23 cellular contexts compared by ENCODE assay signal in the genomic region with DNA sequence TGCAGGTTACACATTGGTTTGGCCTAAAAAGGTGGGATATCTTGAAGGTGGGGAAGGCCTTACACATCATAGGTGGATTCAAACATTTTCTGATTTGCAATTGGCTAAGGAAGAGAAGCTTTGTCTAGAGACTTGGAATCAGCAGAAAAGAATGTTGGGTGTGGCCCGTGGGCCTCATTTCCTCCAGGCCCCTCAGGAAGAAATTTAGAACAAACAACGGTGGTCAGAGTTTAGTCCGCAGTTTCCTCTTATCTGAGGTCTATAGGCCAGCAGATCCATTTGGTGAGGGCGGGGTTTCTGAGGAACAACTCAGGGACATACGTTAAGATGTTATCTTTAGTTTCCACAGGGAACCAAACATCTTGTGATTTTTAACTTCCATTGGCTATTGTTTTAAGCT. TPM values are rescaled to one million over a fixed set of nuclear protein-coding genes. Genes with fewer than 3 reads are reported as not detected.
A peak's percentile ranks its signal among the peaks of the same experiment; 100 is the strongest.
DNase-seq lines count a peak whose midpoint lies in the region; ATAC-seq, FAIRE-seq and TF ChIP-seq lines count a peak whose summit lies in the region.
"Had no signal": no experiment of that assay in that cellular context is flagged by ENCODE, and none has a peak within 500 bp of the region (broad histone marks: within the 10 kb centered on the region; RNA-seq: fewer than 3 reads in every experiment).

No MANE protein-coding gene starts in this region.

- peaks cover 12% of the 10 kb centered on the region for H3K4me1 Mint-ChIP-seq in astrocyte (ENCODE audit: low read depth, unreplicated experiment)
- H3K4me1 Mint-ChIP-seq in activated naive CD4-positive, alpha-beta T cell treated with anti-CD3 and anti-CD28 coated beads, Interleukin-2, amount 10 ng/mL, durations not matched to agents 7 days and 5 days, result no peaks in the 10 kb centered on the region
- H3K4me1 Mint-ChIP-seq: activated naive CD8-positive, alpha-beta T cell treated with anti-CD3 and anti-CD28 coated beads, Interleukin-2, amount 10 ng/mL, durations not matched to agents 7 days and 5 days; stimulated activated naive CD8-positive, alpha-beta T cell treated with anti-CD3 and anti-CD28 coated beads, Interleukin-15, amount 100 ng/mL, for 72 hours had no signal

- no peaks in the 10 kb centered on the region for H3K79me1 ChIP-seq in mesendoderm (ENCODE audit: low read length)

- no peak overlapping the region for H2AFZ ChIP-seq in astrocyte (ENCODE audit: low read depth, low read length)
- H2AFZ ChIP-seq: GM23248, PC-9 had no signal

- H3K4me2 ChIP-seq in astrocyte (ENCODE audit: low read length), result no peak overlapping the region
- H3K4me2 ChIP-seq in mesendoderm (ENCODE audit: low read length), result no peak overlapping the region
- H3K4me2 ChIP-seq: PC-9, SK-N-SH had no signal

- peak; percentile 16 for FAIRE-seq in HTR-8/SVneo (lab: Jason Lieb, UNC)
- no peak for FAIRE-seq in astrocyte (lab: Jason Lieb, UNC)
- FAIRE-seq: GM12892, TTC549 had no signal

- CTCF ChIA-PET in activated naive CD4-positive, alpha-beta T cell treated with anti-CD3 and anti-CD28 coated beads, Interleukin-2, amount 10 ng/mL, durations not matched to agents 7 days and 5 days (lab: Charles Lee), result no interaction called here

- WGBS in mesendoderm (ENCODE audit: extremely low coverage, insufficient coverage, low lambda C conversion rate), result no CpG with 5 or more reads among the region's 5 CpGs

- H3K18ac ChIP-seq in mesendoderm (ENCODE audit: low read length), result no peak overlapping the region

- no peak overlapping the region for H3K27ac Mint-ChIP-seq in astrocyte (ENCODE audit: unreplicated experiment)
- H3K27ac Mint-ChIP-seq in activated naive CD4-positive, alpha-beta T cell treated with anti-CD3 and anti-CD28 coated beads, Interleukin-2, amount 10 ng/mL, durations not matched to agents 7 days and 5 days, result no peak overlapping the region
- H3K27ac Mint-ChIP-seq: activated naive CD8-positive, alpha-beta T cell treated with anti-CD3 and anti-CD28 coated beads, Interleukin-2, amount 10 ng/mL, durations not matched to agents 7 days and 5 days; activated T-cell treated with anti-CD3 and anti-CD28 coated beads, Interleukin-2, amount 50 U/mL, for 24 hours; stimulated activated naive CD8-positive, alpha-beta T cell treated with anti-CD3 and anti-CD28 coated beads, Interleukin-15, amount 100 ng/mL, for 72 hours had no signal

- peaks cover 2% of the 10 kb centered on the region for H3K27me3 Mint-ChIP-seq in astrocyte (ENCODE audit: low read depth, unreplicated experiment)
- peaks cover 21% of the 10 kb centered on the region for H3K27me3 Mint-ChIP-seq in activated naive CD4-positive, alpha-beta T cell treated with anti-CD3 and anti-CD28 coated beads, Interleukin-2, amount 10 ng/mL, durations not matched to agents 7 days and 5 days
- H3K27me3 Mint-ChIP-seq: activated T-cell treated with anti-CD3 and anti-CD28 coated beads, Interleukin-2, amount 50 U/mL, for 24 hours; stimulated activated naive CD8-positive, alpha-beta T cell treated with anti-CD3 and anti-CD28 coated beads, Interleukin-15, amount 100 ng/mL, for 72 hours had no signal

- no peak overlapping the region for H3K27ac ChIP-seq in astrocyte (ENCODE audit: low read depth, low read length)
- H3K27ac ChIP-seq in mesendoderm (ENCODE audit: low read depth, low read length), result no peak overlapping the region
- H3K27ac ChIP-seq in dorsolateral prefrontal cortex, result no peak overlapping the region
- H3K27ac ChIP-seq: foreskin keratinocyte, GM23248, PC-9 had no signal

- no peak overlapping the region for H2BK5ac ChIP-seq in mesendoderm (ENCODE audit: low read length)

- no peak overlapping the region for H3K4ac ChIP-seq in mesendoderm (ENCODE audit: low read depth, low read length)

- no peak overlapping the region for H3K4me3 ChIP-seq in astrocyte (ENCODE audit: insufficient read depth, low read depth, low read length)
- H3K4me3 ChIP-seq in mesendoderm (ENCODE audit: low read length), result no peak overlapping the region
- no peak overlapping the region for H3K4me3 ChIP-seq in dorsolateral prefrontal cortex
- H3K4me3 ChIP-seq: GM23248, PC-9 had no signal

- DNase-seq in CD1c-positive myeloid dendritic cell (ENCODE audit: extremely low spot score), result peak; percentile 16
- no peak for DNase-seq in HTR-8/SVneo (ENCODE audit: insufficient read length, low spot score)
- peak; percentile 16 for DNase-seq in astrocyte (ENCODE audit: low read depth)
- peak; percentile 72 for DNase-seq in mesendoderm
- DNase-seq in dorsolateral prefrontal cortex, result no peak
- DNase-seq in activated naive CD4-positive, alpha-beta T cell treated with anti-CD3 and anti-CD28 coated beads, Interleukin-2, amount 10 ng/mL, durations not matched to agents 7 days and 5 days, result no peak
- DNase-seq in stimulated activated naive CD8-positive, alpha-beta T cell treated with anti-CD3 and anti-CD28 coated beads, Interleukin-15, Interleukin-2, amounts not matched to agents 100 U/mL and 50 U/mL, for 24 hours, result no peak
- DNase-seq: activated CD4-positive, alpha-beta T cell treated with anti-CD3 and anti-CD28 coated beads, Interleukin-2, amount 50 U/mL, for 48 hours; activated naive CD8-positive, alpha-beta T cell treated with anti-CD3 and anti-CD28 coated beads, Interleukin-2, amount 10 ng/mL, durations not matched to agents 7 days and 5 days; activated T-cell treated with anti-CD3 and anti-CD28 coated beads, Interleukin-2, amount 50 U/mL, for 24 hours; foreskin keratinocyte; GF-D8; GM23248; NCI-H1694 treated with DMSO at 0.1 percent for 48 hours; NCI-H510A treated with DMSO at 0.1 percent for 48 hours; SK-N-SH; stimulated activated CD4-positive, alpha-beta T cell treated with anti-CD3 and anti-CD28 coated beads, Interleukin-15, amount 100 ng/mL, for 24 hours; stimulated activated naive CD8-positive, alpha-beta T cell treated with anti-CD3 and anti-CD28 coated beads, Interleukin-15, amount 100 ng/mL, for 72 hours had no signal

- H3K4me1 ChIP-seq in astrocyte (ENCODE audit: insufficient read depth, low read length), result peaks cover 16% of the 10 kb centered on the region
- H3K4me1 ChIP-seq in mesendoderm (ENCODE audit: control insufficient read depth, low read depth, low read length), result peaks cover 8% of the 10 kb centered on the region
- H3K4me1 ChIP-seq: foreskin keratinocyte had no signal

- peaks cover 5% of the 10 kb centered on the region for H3K9me3 Mint-ChIP-seq in astrocyte (ENCODE audit: unreplicated experiment)
- no peaks in the 10 kb centered on the region for H3K9me3 Mint-ChIP-seq in activated naive CD4-positive, alpha-beta T cell treated with anti-CD3 and anti-CD28 coated beads, Interleukin-2, amount 10 ng/mL, durations not matched to agents 7 days and 5 days
- H3K9me3 Mint-ChIP-seq: activated naive CD8-positive, alpha-beta T cell treated with anti-CD3 and anti-CD28 coated beads, Interleukin-2, amount 10 ng/mL, durations not matched to agents 7 days and 5 days; activated T-cell treated with anti-CD3 and anti-CD28 coated beads, Interleukin-2, amount 50 U/mL, for 24 hours; stimulated activated naive CD8-positive, alpha-beta T cell treated with anti-CD3 and anti-CD28 coated beads, Interleukin-15, amount 100 ng/mL, for 72 hours had no signal

- H3K79me2 ChIP-seq in astrocyte (ENCODE audit: insufficient read depth, low read length) (no peaks in the 10 kb centered on the region), mesendoderm (ENCODE audit: control insufficient read depth, insufficient read depth, low read length) (no peaks in the 10 kb centered on the region)

- H3K27me3 ChIP-seq in astrocyte (ENCODE audit: insufficient read depth, low read length) (no peaks in the 10 kb centered on the region), mesendoderm (ENCODE audit: insufficient read depth, low read length, poor library complexity) (no peaks in the 10 kb centered on the region), dorsolateral prefrontal cortex (no peaks in the 10 kb centered on the region)
- H3K27me3 ChIP-seq: foreskin keratinocyte had no signal

- no peak overlapping the region for H2BK15ac ChIP-seq in mesendoderm (replicated peaks; ENCODE audit: low read depth)

- no peak overlapping the region for H4K5ac ChIP-seq in mesendoderm (ENCODE audit: low read length)

- H3K56ac ChIP-seq in mesendoderm (ENCODE audit: low read length), result no peak overlapping the region

- H3K9me3 ChIP-seq in astrocyte (ENCODE audit: insufficient read depth, low read depth, low read length), result no peaks in the 10 kb centered on the region
- H3K9me3 ChIP-seq: Caco-2, SK-N-SH had no signal

- no peak overlapping the region for H2BK120ac ChIP-seq in mesendoderm (ENCODE audit: low read depth, low read length)

- TF ChIP-seq CTCF in astrocyte (IDR thresholded peaks at IDR 0.05; ENCODE audit: insufficient read depth, low read depth, low read length) (no peak), dorsolateral prefrontal cortex (IDR thresholded peaks at IDR 0.05 in 54 of 56, conservative IDR thresholded peaks at IDR 0.05 in 2 of 56; ENCODE audit: low read depth in 1 of 56, partially characterized antibody in 56 of 56) (no peak)

- no peaks in the 10 kb centered on the region for H4K20me1 ChIP-seq in astrocyte (ENCODE audit: insufficient read depth, low read length)

- no peak overlapping the region for H4K8ac ChIP-seq in mesendoderm (ENCODE audit: low read depth, low read length)

- no peaks in the 10 kb centered on the region for H3K36me3 ChIP-seq in astrocyte (ENCODE audit: insufficient read depth, low read length)
- no peaks in the 10 kb centered on the region for H3K36me3 ChIP-seq in mesendoderm (ENCODE audit: control insufficient read depth, insufficient read depth, low read length)

- no peak overlapping the region for H3K4me3 Mint-ChIP-seq in astrocyte (ENCODE audit: unreplicated experiment)
- no peak overlapping the region for H3K4me3 Mint-ChIP-seq in activated naive CD4-positive, alpha-beta T cell treated with anti-CD3 and anti-CD28 coated beads, Interleukin-2, amount 10 ng/mL, durations not matched to agents 7 days and 5 days
- H3K4me3 Mint-ChIP-seq: activated naive CD8-positive, alpha-beta T cell treated with anti-CD3 and anti-CD28 coated beads, Interleukin-2, amount 10 ng/mL, durations not matched to agents 7 days and 5 days; activated T-cell treated with anti-CD3 and anti-CD28 coated beads, Interleukin-2, amount 50 U/mL, for 24 hours; stimulated activated naive CD8-positive, alpha-beta T cell treated with anti-CD3 and anti-CD28 coated beads, Interleukin-15, amount 100 ng/mL, for 72 hours had no signal

- no peak overlapping the region for H3K23ac ChIP-seq in mesendoderm (ENCODE audit: low read length)

- H2AK5ac ChIP-seq in mesendoderm (ENCODE audit: low read length), result no peak overlapping the region

- H3K9ac ChIP-seq in astrocyte (ENCODE audit: low read length) (no peak overlapping the region), mesendoderm (ENCODE audit: low read length) (no peak overlapping the region)
- H3K9ac ChIP-seq: GM23248, SK-N-SH had no signal

- no peak for ATAC-seq in HG02885 (IDR thresholded peaks at IDR 0.05; ENCODE audit: poor library complexity, unreplicated experiment)
- no peak for ATAC-seq in stimulated activated naive CD8-positive, alpha-beta T cell treated with anti-CD3 and anti-CD28 coated beads, Interleukin-15, Interleukin-2, amounts not matched to agents 100 U/mL and 50 U/mL, for 24 hours
- ATAC-seq: foreskin keratinocyte; stimulated activated naive CD8-positive, alpha-beta T cell treated with anti-CD3 and anti-CD28 coated beads, Interleukin-15, amount 100 ng/mL, for 72 hours had no signal

- H3K36me3 Mint-ChIP-seq in astrocyte (ENCODE audit: low read depth, unreplicated experiment), result no peaks in the 10 kb centered on the region
- no peaks in the 10 kb centered on the region for H3K36me3 Mint-ChIP-seq in activated naive CD4-positive, alpha-beta T cell treated with anti-CD3 and anti-CD28 coated beads, Interleukin-2, amount 10 ng/mL, durations not matched to agents 7 days and 5 days
- H3K36me3 Mint-ChIP-seq: activated naive CD8-positive, alpha-beta T cell treated with anti-CD3 and anti-CD28 coated beads, Interleukin-2, amount 10 ng/mL, durations not matched to agents 7 days and 5 days had no signal

- intact Hi-C loops in dorsolateral prefrontal cortex (cut with DNase I), result no loop called here

RNA-seq across cellular contexts. Expression of a gene that starts 50.9 kb away (rescaled TPM):
- total RNA-seq in astrocyte, result 14.7 and 24.1 TPM in 2 replicates
- 2.9 TPM for polyA plus RNA-seq in mesendoderm (2013, experiment 1 of 2)
- polyA plus RNA-seq in mesendoderm (2013, experiment 2 of 2), result 3.1 TPM
- 100 to 1,000 TPM in 25 of 120 experiments, 10 to 100 TPM in 95; 35.8 to 151 (median 83.7) TPM for total RNA-seq in dorsolateral prefrontal cortex
- total RNA-seq: foreskin keratinocyte, PC-9 had no signal
- polyA plus RNA-seq: foreskin keratinocyte had no signal

Comparison
In these comparisons a context has a peak if more than half of its experiments do, and no peak if none do; other contexts are left out.
1. DNase-seq: peak in CD1c-positive myeloid dendritic cell (single experiment), astrocyte (single experiment) and mesendoderm (single experiment); none in HTR-8/SVneo (single experiment), dorsolateral prefrontal cortex (0 of 10), activated naive CD4-positive, alpha-beta T cell treated with anti-CD3 and anti-CD28 coated beads, Interleukin-2, amount 10 ng/mL, durations not matched to agents 7 days and 5 days (single experiment) and stimulated activated naive CD8-positive, alpha-beta T cell treated with anti-CD3 and anti-CD28 coated beads, Interleukin-15, Interleukin-2, amounts not matched to agents 100 U/mL and 50 U/mL, for 24 hours (single experiment).